Comparison of ENCODE assay signal across 8 cellular contexts in genomic region chr17:37643118-37643766, GRCh38. TPM values are rescaled to one million over a fixed set of nuclear protein-coding genes. Genes with fewer than 3 reads are reported as not detected.
A peak's percentile ranks its signal among the peaks of the same experiment; 100 is the strongest.
DNase-seq lines count a peak whose midpoint lies in the region; ATAC-seq and TF ChIP-seq lines count a peak whose summit lies in the region.

A gene with protein sequence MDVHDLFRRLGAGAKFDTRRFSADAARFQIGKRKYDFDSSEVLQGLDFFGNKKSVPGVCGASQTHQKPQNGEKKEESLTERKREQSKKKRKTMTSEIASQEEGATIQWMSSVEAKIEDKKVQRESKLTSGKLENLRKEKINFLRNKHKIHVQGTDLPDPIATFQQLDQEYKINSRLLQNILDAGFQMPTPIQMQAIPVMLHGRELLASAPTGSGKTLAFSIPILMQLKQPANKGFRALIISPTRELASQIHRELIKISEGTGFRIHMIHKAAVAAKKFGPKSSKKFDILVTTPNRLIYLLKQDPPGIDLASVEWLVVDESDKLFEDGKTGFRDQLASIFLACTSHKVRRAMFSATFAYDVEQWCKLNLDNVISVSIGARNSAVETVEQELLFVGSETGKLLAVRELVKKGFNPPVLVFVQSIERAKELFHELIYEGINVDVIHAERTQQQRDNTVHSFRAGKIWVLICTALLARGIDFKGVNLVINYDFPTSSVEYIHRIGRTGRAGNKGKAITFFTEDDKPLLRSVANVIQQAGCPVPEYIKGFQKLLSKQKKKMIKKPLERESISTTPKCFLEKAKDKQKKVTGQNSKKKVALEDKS (minus strand): TSS chr17:37643446. CDS start chr17:37643420, 26 bp downstream.

- peaks cover 5% of the 10 kb centered on the region for H3K4me1 ChIP-seq in parathyroid adenoma
- peaks cover 17 to 20% of the 10 kb centered on the region in 2 donors for H3K4me1 ChIP-seq in thyroid gland

- H3K9me3 Mint-ChIP-seq in activated naive CD8-positive, alpha-beta T cell treated with anti-CD3 and anti-CD28 coated beads, Interleukin-2, amount 50 U/mL, for 24 hours, result no peaks in the 10 kb centered on the region

- peak within 1 kb of the TSS; percentile 74 for H3K27ac ChIP-seq in parathyroid adenoma
- peak within 1 kb of the TSS; percentile 63 to 90 (median 78) for H3K27ac ChIP-seq in thyroid gland

- ATAC-seq in HG02642 (IDR thresholded peaks at IDR 0.05; ENCODE audit: poor library complexity, unreplicated experiment), result peak; percentile 93
- ATAC-seq in activated naive CD8-positive, alpha-beta T cell treated with anti-CD3 and anti-CD28 coated beads, Interleukin-2, amount 50 U/mL, for 24 hours, result peak; percentile 96

- peak; percentile 96 for DNase-seq in GM03348 (ENCODE audit: low spot score)
- peak; percentile 91 for DNase-seq in NCI-H146 (lab: John Stamatoyannopoulos, UW)
- DNase-seq in T follicular helper cell (ENCODE audit: low read depth), result peak; percentile 82
- peak; percentile 89 for DNase-seq in activated naive CD8-positive, alpha-beta T cell treated with anti-CD3 and anti-CD28 coated beads, Interleukin-2, amount 50 U/mL, for 24 hours
- peak; percentile 96 for DNase-seq in cardiac septum (ENCODE audit: low spot score)
- peak; percentile 90 to 92 for DNase-seq in thyroid gland

- intact Hi-C loops in cardiac septum (cut with DNase I), result loop anchor here (2.0 kb wide), 1 partner anchor 34 kb away; the partner anchor contains the start of gene SYNRG
- intact Hi-C loops in thyroid gland (cut with DNase I), result no loop called here

- peak; percentile 11 for TF ChIP-seq CTCF in parathyroid adenoma (IDR thresholded peaks at IDR 0.05)
- no peak for TF ChIP-seq CTCF in thyroid gland (IDR thresholded peaks at IDR 0.05)

- no peaks in the 10 kb centered on the region for H3K27me3 ChIP-seq in parathyroid adenoma (ENCODE audit: control insufficient read depth, insufficient read depth, low read length)
- H3K27me3 ChIP-seq in thyroid gland, result no peaks in the 10 kb centered on the region

- H3K4me3 ChIP-seq in parathyroid adenoma (ENCODE audit: low read depth, low read length), result peak within 1 kb of the TSS; percentile 84
- H3K4me3 ChIP-seq in thyroid gland (replicated peaks in 1 of 3), result peak within 1 kb of the TSS; percentile 13 to 93 (median 71)

- H3K27ac Mint-ChIP-seq in activated naive CD8-positive, alpha-beta T cell treated with anti-CD3 and anti-CD28 coated beads, Interleukin-2, amount 50 U/mL, for 24 hours, result peak within 1 kb of the TSS; percentile 78

- peak within 1 kb of the TSS; percentile 90 for H3K4me3 Mint-ChIP-seq in activated naive CD8-positive, alpha-beta T cell treated with anti-CD3 and anti-CD28 coated beads, Interleukin-2, amount 50 U/mL, for 24 hours

- no peaks in the 10 kb centered on the region for H3K9me3 ChIP-seq in parathyroid adenoma (ENCODE audit: control insufficient read depth, low read length)
- no peaks in the 10 kb centered on the region for H3K9me3 ChIP-seq in thyroid gland

- H3K9ac ChIP-seq in parathyroid adenoma, result peak within 1 kb of the TSS; percentile 31

- peak within 1 kb of the TSS; percentile 73 for H3K4me2 ChIP-seq in parathyroid adenoma (ENCODE audit: low read length)

- WGBS in thyroid gland, 2 donors, result 1% methylated on average over 43 of the region's 43 CpGs

- peak in 1 of 2 donors; percentile 79 for TF ChIP-seq POLR2A in thyroid gland (IDR thresholded peaks at IDR 0.05)

- H3K4me1 Mint-ChIP-seq in activated naive CD8-positive, alpha-beta T cell treated with anti-CD3 and anti-CD28 coated beads, Interleukin-2, amount 50 U/mL, for 24 hours, result peaks cover 41% of the 10 kb centered on the region

- H3K27me3 Mint-ChIP-seq in activated naive CD8-positive, alpha-beta T cell treated with anti-CD3 and anti-CD28 coated beads, Interleukin-2, amount 50 U/mL, for 24 hours, result peaks cover 39% of the 10 kb centered on the region

- peaks cover 24% of the 10 kb centered on the region for H3K36me3 Mint-ChIP-seq in activated naive CD8-positive, alpha-beta T cell treated with anti-CD3 and anti-CD28 coated beads, Interleukin-2, amount 50 U/mL, for 24 hours (ENCODE audit: low read depth)

- no peaks in the 10 kb centered on the region for H3K36me3 ChIP-seq in parathyroid adenoma (ENCODE audit: control insufficient read depth, insufficient read depth, low read length)
- H3K36me3 ChIP-seq in thyroid gland, result peaks cover 0 to 6% of the 10 kb centered on the region in 2 donors

- peak within 1 kb of the TSS; percentile 92 for H2AFZ ChIP-seq in parathyroid adenoma

- peaks cover 9% of the 10 kb centered on the region for H3K79me2 ChIP-seq in parathyroid adenoma

RNA-seq across cellular contexts. Expression of the gene that starts here (rescaled TPM):
- total RNA-seq in cardiac septum, result 12.4 TPM
- total RNA-seq in thyroid gland, result 10 to 100 TPM; 17.2 to 27.9 (median 20.3) TPM

Comparison
In these comparisons a context has a peak if more than half of its experiments do, and no peak if none do; other contexts are left out.
1. Peak in every context shown above with its lines: DNase-seq, ATAC-seq, H3K4me3 ChIP-seq and H3K27ac ChIP-seq.